ENCODE assay signal across 8 cellular contexts in genomic region chr15:67074886-67075229, GRCh38. TPM values are rescaled to one million over a fixed set of nuclear protein-coding genes. Genes with fewer than 3 reads are reported as not detected.
DNase-seq lines count a peak whose midpoint lies in the region; ATAC-seq and TF ChIP-seq lines count a peak whose summit lies in the region.

No MANE protein-coding gene starts in this region.

- H4K20me1 ChIP-seq in SU-DHL-6 (ENCODE audit: low read depth, low read length) = no peaks in the 10 kb centered on the region

- peaks cover 34% of the 10 kb centered on the region for H3F3A ChIP-seq in SU-DHL-6 (ENCODE audit: insufficient read depth)

- H3K9me3 Mint-ChIP-seq in activated T-cell treated with anti-CD3 and anti-CD28 coated beads, Interleukin-2, amount 50 U/mL, for 4 hours = no peaks in the 10 kb centered on the region

- intact Hi-C loops in heart right ventricle (cut with DNase I) = loop anchor here in 1 of 10 donors (10.0 kb wide), 1 partner anchor 180 kb away; the partner anchor contains the start of genes AAGAB and IQCH

- H3K9ac ChIP-seq in SU-DHL-6 (ENCODE audit: low read length) = 0 out of 2 replicates have a peak overlapping the region, but pooled peaks have one; percentile 9

- H3K4me3 ChIP-seq in SU-DHL-6 (ENCODE audit: insufficient read depth, low read length, poor library complexity, severe bottlenecking) (no peak overlapping the region), heart right ventricle (peak overlapping the region in 1 of 10 donors; percentile 6), thoracic aorta (peak overlapping the region; percentile 8)

- H3K27ac ChIP-seq in SU-DHL-6 (ENCODE audit: low read depth, low read length) (peak overlapping the region; percentile 84), heart right ventricle (peak overlapping the region in 6 of 10 donors; percentile 5 to 64 (median 30)), thoracic aorta (peak overlapping the region; percentile 35 to 64)

- H3K4me1 ChIP-seq in heart right ventricle = peaks cover 3 to 97% (median 61%) of the 10 kb centered on the region in 9 donors
- H3K4me1 ChIP-seq in thoracic aorta (ENCODE audit: control insufficient read depth in 1 of 2, low read depth in 2 of 2) = peaks cover 47 to 91% of the 10 kb centered on the region in 2 donors

- peaks cover 32% of the 10 kb centered on the region for H3K36me3 Mint-ChIP-seq in activated T-cell treated with anti-CD3 and anti-CD28 coated beads, Interleukin-2, amount 50 U/mL, for 4 hours (ENCODE audit: insufficient read depth)

- WGBS in heart right ventricle, 2 donors = 90 to 92% methylated on average over 1 of the region's 1 CpG

- H3K27me3 Mint-ChIP-seq in activated T-cell treated with anti-CD3 and anti-CD28 coated beads, Interleukin-2, amount 50 U/mL, for 4 hours (ENCODE audit: low read depth) = no peaks in the 10 kb centered on the region

- H3K9me2 ChIP-seq in SU-DHL-6 (replicated peaks; ENCODE audit: insufficient read depth, low read length) = no peaks in the 10 kb centered on the region

- H3K9me3 ChIP-seq in SU-DHL-6 (ENCODE audit: insufficient read depth, low read length) = no peaks in the 10 kb centered on the region
- H3K9me3 ChIP-seq in heart right ventricle = no peaks in the 10 kb centered on the region
- H3K9me3 ChIP-seq in thoracic aorta = no peaks in the 10 kb centered on the region

- peak overlapping the region; percentile 61 for H3K4me3 Mint-ChIP-seq in activated T-cell treated with anti-CD3 and anti-CD28 coated beads, Interleukin-2, amount 50 U/mL, for 4 hours

- ATAC-seq in activated T-cell treated with anti-CD3 and anti-CD28 coated beads, Interleukin-2, amount 50 U/mL, for 4 hours = no peak
- ATAC-seq in heart right ventricle (peak in 2 of 8 donors; percentile 8 to 26), thoracic aorta (ENCODE audit: insufficient number of reproducible peaks, low FRiP score, low read depth) (peak; percentile 21), HG02970 (IDR thresholded peaks at IDR 0.05; ENCODE audit: low FRiP score, unreplicated experiment) (no peak), HG03342 (IDR thresholded peaks at IDR 0.05; ENCODE audit: unreplicated experiment) (no peak), GM21786 (IDR thresholded peaks at IDR 0.05; ENCODE audit: unreplicated experiment) (no peak)

- H3K36me3 ChIP-seq in SU-DHL-6 (ENCODE audit: low read length) (no peaks in the 10 kb centered on the region), heart right ventricle (peaks cover 0 to 15% (median 0%) of the 10 kb centered on the region in 9 donors), thoracic aorta (no peaks in the 10 kb centered on the region)

- H2AFZ ChIP-seq in SU-DHL-6 (ENCODE audit: low read depth, low read length, severe bottlenecking) = no peak overlapping the region

- H3K27me3 ChIP-seq in SU-DHL-6 (ENCODE audit: low read length) (no peaks in the 10 kb centered on the region), heart right ventricle (no peaks in the 10 kb centered on the region), thoracic aorta (replicated peaks; ENCODE audit: insufficient read depth) (no peaks in the 10 kb centered on the region)

- DNase-seq in activated T-cell treated with anti-CD3 and anti-CD28 coated beads, Interleukin-2, amount 50 U/mL, for 4 hours = no peak
- no peak for DNase-seq in activated T-cell treated with anti-CD3 and anti-CD28 coated beads for 4 hours
- no peak for DNase-seq in heart right ventricle
- DNase-seq in thoracic aorta (ENCODE audit: low spot score) = no peak

- peaks cover 85% of the 10 kb centered on the region for H3K4me1 Mint-ChIP-seq in activated T-cell treated with anti-CD3 and anti-CD28 coated beads, Interleukin-2, amount 50 U/mL, for 4 hours (ENCODE audit: low read depth)

- peaks cover 55% of the 10 kb centered on the region for H3K79me2 ChIP-seq in SU-DHL-6 (ENCODE audit: insufficient read depth, low read length)

- peak overlapping the region; percentile 53 for H3K4me2 ChIP-seq in SU-DHL-6 (ENCODE audit: low read depth, low read length, poor library complexity, severe bottlenecking)

- TF ChIP-seq CTCF in SU-DHL-6 (IDR thresholded peaks at IDR 0.05; ENCODE audit: insufficient read depth, low read length, poor library complexity, severe bottlenecking) (no peak), heart right ventricle (IDR thresholded peaks at IDR 0.05) (no peak), thoracic aorta (IDR thresholded peaks at IDR 0.05) (no peak)

RNA-seq across cellular contexts. Expression of gene SMAD3, which starts 9.5 kb away (rescaled TPM):
- 10 to 100 TPM; 23.2 to 25.7 (median 24.4) TPM for total RNA-seq in activated T-cell treated with anti-CD3 and anti-CD28 coated beads, Interleukin-2, amount 50 U/mL, for 4 hours
- total RNA-seq in heart right ventricle (10 to 100 TPM; 11.3 to 44.8 (median 15.7) TPM), thoracic aorta (10 to 100 TPM; 47.9 to 78.5 TPM)
- 1 to 10 TPM; 6.2 to 7.8 TPM for polyA plus RNA-seq in heart right ventricle

Comparison
In these comparisons a context has a peak if more than half of its experiments do, and no peak if none do; other contexts are left out.
1. H3K27ac ChIP-seq: peak in every context shown above with its lines; median percentile 84 in SU-DHL-6; 50 in thoracic aorta; 30 in heart right ventricle.